9 cellular contexts compared by ENCODE assay signal in genomic region chr1:235328271-235329138, GRCh38. TPM values are rescaled to one million over a fixed set of nuclear protein-coding genes. Genes with fewer than 3 reads are reported as not detected.
DNase-seq lines count a peak whose midpoint lies in the region; ATAC-seq and TF ChIP-seq lines count a peak whose summit lies in the region.
"Had no signal": no experiment of that assay in that cellular context is flagged by ENCODE, and none has a peak within 500 bp of the region (broad histone marks: within the 10 kb centered on the region; RNA-seq: fewer than 3 reads in every experiment).

Gene GGPS1 (plus strand): TSS chr1:235328570. CDS start chr1:235335265, 6,695 bp downstream.

- peaks cover 26% of the 10 kb centered on the region for H3K4me1 Mint-ChIP-seq in activated B cell treated with CpG ODN at 0.5 μM for 24 hours
- peaks cover 32% of the 10 kb centered on the region in 2 donors for H3K4me1 Mint-ChIP-seq in immature natural killer cell

- intact Hi-C loops in activated B cell treated with CpG ODN at 0.5 μM for 24 hours (cut with micrococcal nuclease), result loop anchor here (1.0 to 5.0 kb wide), 13 partner anchors 39 to 1194 kb away; partner anchors contain the start of genes B3GALNT2, COA6, LGALS8 and LYST

- CTCF ChIA-PET in activated B cell treated with CpG ODN at 0.5 μM for 24 hours (lab: Charles Lee), result interaction anchor here (1.2 to 2.0 kb wide), 3 partner anchors 13 to 73 kb away, joined by 3 to 9 read pairs (median 4); no protein-coding TSS in a partner anchor

- peaks cover 18% of the 10 kb centered on the region for H3K36me3 Mint-ChIP-seq in activated B cell treated with CpG ODN at 0.5 μM for 24 hours (ENCODE audit: low read depth)
- H3K36me3 Mint-ChIP-seq in immature natural killer cell, result peaks cover 0 to 3% (median 0%) of the 10 kb centered on the region in 3 donors

- peak; percentile 68 for ATAC-seq in GM19023 (IDR thresholded peaks at IDR 0.05; ENCODE audit: unreplicated experiment)
- ATAC-seq in HG03280 (IDR thresholded peaks at IDR 0.05; ENCODE audit: unreplicated experiment), result peak; percentile 75
- ATAC-seq in activated B cell treated with CpG ODN at 0.5 μM for 24 hours (ENCODE audit: low read depth), result peak; percentile 75

- H3K9me3 Mint-ChIP-seq in activated B cell treated with CpG ODN at 0.5 μM for 24 hours (no peaks in the 10 kb centered on the region), immature natural killer cell (no peaks in the 10 kb centered on the region)
- H3K9me3 Mint-ChIP-seq: activated naive CD4-positive, alpha-beta T cell treated with anti-CD3 and anti-CD28 coated beads, Interleukin-2, amount 50 U/mL, for 24 hours had no signal

- TF ChIP-seq CTCF in AG09319 (IDR thresholded peaks at IDR 0.05; ENCODE audit: low read depth, low read length) (no peak; the same call in 1 of the 2 replicates), activated B cell treated with CpG ODN at 0.5 μM for 24 hours (IDR thresholded peaks at IDR 0.05) (no peak)

- H3K27me3 Mint-ChIP-seq in activated B cell treated with CpG ODN at 0.5 μM for 24 hours, result no peaks in the 10 kb centered on the region
- H3K27me3 Mint-ChIP-seq in immature natural killer cell (ENCODE audit: low read depth in 3 of 3), result peaks cover 7 to 12% (median 10%) of the 10 kb centered on the region in 3 donors
- H3K27me3 Mint-ChIP-seq: activated naive CD4-positive, alpha-beta T cell treated with anti-CD3 and anti-CD28 coated beads, Interleukin-2, amount 50 U/mL, for 24 hours had no signal

- H3K4me3 Mint-ChIP-seq in activated B cell treated with CpG ODN at 0.5 μM for 24 hours (no peak within 1 kb of the TSS), immature natural killer cell (no peak within 1 kb of the TSS)

- H3K27ac Mint-ChIP-seq in activated B cell treated with CpG ODN at 0.5 μM for 24 hours (no peak within 1 kb of the TSS), immature natural killer cell (peak within 1 kb of the TSS in 1 of 6 donors; percentile 89)

- H3K27ac ChIP-seq in caudate nucleus (ENCODE audit: low read depth, low read length), result peak within 1 kb of the TSS; percentile 98

- DNase-seq in AG09319 (ENCODE audit: extremely low read depth, low read depth) (peak; percentile 99), NCI-H345 (lab: John Stamatoyannopoulos, UW) (peak; percentile 100), activated B cell treated with CpG ODN at 0.5 μM for 24 hours (peak; percentile 90), caudate nucleus (lab: John Stamatoyannopoulos, UW) (peak; percentile 81 to 100 (median 97)), immature natural killer cell (peak; percentile 96 to 98 (median 97)), smooth muscle cell of the brain vasculature (ENCODE audit: low read depth, low spot score) (peak; percentile 99)

- POLR2A ChIA-PET in activated B cell treated with CpG ODN at 0.5 μM for 24 hours (lab: Charles Lee), result interaction anchor here (0.5 to 3.1 kb wide), 8 partner anchors 9 to 955 kb away, joined by 4 to 22 read pairs (median 6); partner anchors contain the start of genes B3GALNT2, COA6, RBM34 and TBCE

RNA-seq across cellular contexts. Expression of gene GGPS1, which starts in this region (rescaled TPM):
- total RNA-seq in activated B cell treated with CpG ODN at 0.5 μM for 24 hours, result 25.4 and 33.8 TPM in 2 replicates
- polyA plus RNA-seq in immature natural killer cell, result 10 to 100 TPM; 38.8 to 60.1 (median 50.5) TPM

Comparison
In these comparisons a context has a peak if more than half of its experiments do, and no peak if none do; other contexts are left out.
1. Peak in every context shown above with its lines: DNase-seq, ATAC-seq and H3K27ac ChIP-seq.